ENCODE assay signal across 1 cellular context in genomic region chrX:70133303-70134115, GRCh38.
TF ChIP-seq lines count a peak whose summit lies in the region.

Gene IGBP1 (plus strand): TSS chrX:70133447. CDS start chrX:70133948, 501 bp downstream.

TF ChIP-seq in K562, 482 proteins besides CTCF, POLR2A, EP300 and RAD21 (continued from another document and continues in another):
- TF ChIP-seq TSHZ1 (CRISPR knock-in tag; IDR thresholded peaks at IDR 0.05) (no peak), HDAC3 (IDR thresholded peaks at IDR 0.05; ENCODE audit: borderline replicate concordance, partially characterized antibody) (no peak), ZNF644 (tag; IDR thresholded peaks at IDR 0.05; ENCODE audit: low read depth) (no peak), ZNF274 (IDR thresholded peaks at IDR 0.05; ENCODE audit: borderline replicate concordance, low read depth, low read length) (no peak), POLR3G (IDR thresholded peaks at IDR 0.05; ENCODE audit: extremely low read depth, insufficient read length, insufficient replicate concordance) (no peak), USF2 (CRISPR knock-in tag; IDR thresholded peaks at IDR 0.05) (no peak), THRAP3 (IDR thresholded peaks at IDR 0.05; ENCODE audit: borderline replicate concordance) (no peak), ASH1L (IDR thresholded peaks at IDR 0.05; ENCODE audit: borderline replicate concordance, low read depth, partially characterized antibody) (peak; percentile 76), MEIS2 (IDR thresholded peaks at IDR 0.05; ENCODE audit: partially characterized antibody) (no peak), MTA1 (IDR thresholded peaks at IDR 0.05; ENCODE audit: borderline replicate concordance) (no peak), SIN3B (IDR thresholded peaks at IDR 0.05; ENCODE audit: low read depth) (peak; percentile 78), CBX2 (IDR thresholded peaks at IDR 0.05; ENCODE audit: insufficient read depth, low read length, poor library complexity, severe bottlenecking) (no peak), ZNF253 (CRISPR knock-in tag; conservative IDR thresholded peaks at IDR 0.05) (no peak), CHD4 (IDR thresholded peaks at IDR 0.05; ENCODE audit: insufficient read depth, insufficient replicate concordance, low read depth, low read length, poor library complexity, severe bottlenecking) (no peak), ZNF318 (IDR thresholded peaks at IDR 0.05; ENCODE audit: borderline replicate concordance in 1 of 2, low read depth in 1 of 2) (no peak), MCM7 (IDR thresholded peaks at IDR 0.05) (no peak), ZNF561 (CRISPR knock-in tag; conservative IDR thresholded peaks at IDR 0.05) (no peak), KAT2B (IDR thresholded peaks at IDR 0.05; ENCODE audit: low read depth, low read length) (no peak), NEUROD1 (IDR thresholded peaks at IDR 0.05; ENCODE audit: borderline replicate concordance, low read depth, low read length, partially characterized antibody) (peak; percentile 24), ARID3B (CRISPR knock-in tag; IDR thresholded peaks at IDR 0.05; ENCODE audit: borderline replicate concordance) (no peak), SREBF2 (CRISPR knock-in tag; IDR thresholded peaks at IDR 0.05) (no peak), ARID2 (IDR thresholded peaks at IDR 0.05) (no peak), PHF21A (IDR thresholded peaks at IDR 0.05; ENCODE audit: borderline replicate concordance, low read depth) (no peak), TBP (optimal IDR thresholded peaks at IDR 0.05; ENCODE audit: low read depth, low read length) (peak; percentile 85), CREM (IDR thresholded peaks at IDR 0.05; ENCODE audit: low read depth) (peak; percentile 50), MLLT1 (IDR thresholded peaks at IDR 0.05) (peak in 1 of 2 experiments; percentile 67; a peak in 1 of 4 replicates), CSDE1 (IDR thresholded peaks at IDR 0.05) (no peak), STAG1 (CRISPR knock-in tag; IDR thresholded peaks at IDR 0.05; ENCODE audit: borderline replicate concordance) (no peak), TCF3 (CRISPR knock-in tag; IDR thresholded peaks at IDR 0.05) (no peak), TEAD1 (CRISPR knock-in tag; IDR thresholded peaks at IDR 0.05) (no peak), PREB (CRISPR knock-in tag; IDR thresholded peaks at IDR 0.05) (no peak), ZBTB26 (CRISPR knock-in tag; IDR thresholded peaks at IDR 0.05) (no peak), ESRRA (IDR thresholded peaks at IDR 0.05; ENCODE audit: borderline replicate concordance, low read depth) (peak; percentile 75; the same call in 1 of the 2 replicates), SFPQ (IDR thresholded peaks at IDR 0.05; ENCODE audit: low read depth, low read length) (no peak), ZNF699 (CRISPR knock-in tag; IDR thresholded peaks at IDR 0.05; ENCODE audit: insufficient replicate concordance) (no peak), DLX4 (CRISPR knock-in tag; IDR thresholded peaks at IDR 0.05) (no peak)
